8 cellular contexts compared by ENCODE assay signal in genomic region chr11:36509694-36510566, GRCh38. TPM values are rescaled to one million over a fixed set of nuclear protein-coding genes. Genes with fewer than 3 reads are reported as not detected.
DNase-seq lines count a peak whose midpoint lies in the region; ATAC-seq, FAIRE-seq and TF ChIP-seq lines count a peak whose summit lies in the region.

TRAF6 (minus strand) TSS chr11:36510272; CDS start chr11:36501515, 8,757 bp downstream.

- intact Hi-C loops in dorsolateral prefrontal cortex (cut with DNase I), result loop anchor here in 1 of 2 donors (10.0 kb wide), 1 partner anchor 85 kb away; the partner anchor contains the start of genes IFTAP and RAG2
- intact Hi-C loops in lower leg skin (cut with DNase I; ENCODE audit: low total_unique reads), result loop anchor here (5.0 kb wide), 1 partner anchor 538 kb away; no protein-coding TSS in a partner anchor

- TF ChIP-seq POLR2A in lower leg skin (IDR thresholded peaks at IDR 0.05), result no peak

- TF ChIP-seq CTCF in C4-2B (conservative IDR thresholded peaks at IDR 0.05) (peak; percentile 98), dorsolateral prefrontal cortex (IDR thresholded peaks at IDR 0.05 in 54 of 56, conservative IDR thresholded peaks at IDR 0.05 in 2 of 56; ENCODE audit: low read depth in 1 of 56, partially characterized antibody in 56 of 56) (peak; percentile 70 to 99 (median 92)), lower leg skin (IDR thresholded peaks at IDR 0.05) (peak in 1 of 3 donors; percentile 75)

- H3K27me3 ChIP-seq in dorsolateral prefrontal cortex, result no peaks in the 10 kb centered on the region

- peak; percentile 66 for FAIRE-seq in GM19239 (lab: Jason Lieb, UNC)

- 0% methylated on average over 43 to 66 of the region's 80 CpGs for WGBS in lower leg skin, 2 donors

- DNase-seq in GM19239 (ENCODE audit: insufficient read length, low spot score) (peak; percentile 89), NCI-H69 (lab: John Stamatoyannopoulos, UW) (peak; percentile 93), dorsolateral prefrontal cortex (peak; percentile 70 to 90 (median 84)), lower leg skin (ENCODE audit: low spot score in 2 of 2) (peak; percentile 79 to 97)
- peak; percentile 93 to 94 for DNase-seq in activated CD4-positive, alpha-beta T cell treated with anti-CD3 and anti-CD28 coated beads, Interleukin-2, amount 50 U/mL, for 48 hours
- peak; percentile 86 to 92 for DNase-seq in stimulated activated CD4-positive, alpha-beta T cell treated with anti-CD3 and anti-CD28 coated beads, Interleukin-4, amount 100 ng/mL, for 48 hours (ENCODE audit: low read depth in 2 of 2)

- ATAC-seq in HG03442 (IDR thresholded peaks at IDR 0.05; ENCODE audit: unreplicated experiment), result peak; percentile 91

- H3K27ac ChIP-seq in C4-2B, result peak within 1 kb of the TSS; percentile 74
- H3K27ac ChIP-seq in dorsolateral prefrontal cortex, result peak within 1 kb of the TSS; percentile 53 to 97 (median 89)

- H3K4me3 ChIP-seq in dorsolateral prefrontal cortex (peak within 1 kb of the TSS; percentile 54 to 99 (median 93)), lower leg skin (ENCODE audit: low read depth, poor library complexity, severe bottlenecking) (peak within 1 kb of the TSS; percentile 96)

RNA-seq across cellular contexts. Expression of gene TRAF6, which starts in this region (rescaled TPM):
- total RNA-seq in dorsolateral prefrontal cortex (10 to 100 TPM; 13.8 to 27.7 (median 20.8) TPM), lower leg skin (10 to 100 TPM; 10.7 to 16.0 (median 13.3) TPM)

Comparison
In these comparisons a context has a peak if more than half of its experiments do, and no peak if none do; other contexts are left out.
1. Peak in every context shown above with its lines: DNase-seq, ATAC-seq, H3K4me3 ChIP-seq and H3K27ac ChIP-seq.